In the genomic region with DNA sequence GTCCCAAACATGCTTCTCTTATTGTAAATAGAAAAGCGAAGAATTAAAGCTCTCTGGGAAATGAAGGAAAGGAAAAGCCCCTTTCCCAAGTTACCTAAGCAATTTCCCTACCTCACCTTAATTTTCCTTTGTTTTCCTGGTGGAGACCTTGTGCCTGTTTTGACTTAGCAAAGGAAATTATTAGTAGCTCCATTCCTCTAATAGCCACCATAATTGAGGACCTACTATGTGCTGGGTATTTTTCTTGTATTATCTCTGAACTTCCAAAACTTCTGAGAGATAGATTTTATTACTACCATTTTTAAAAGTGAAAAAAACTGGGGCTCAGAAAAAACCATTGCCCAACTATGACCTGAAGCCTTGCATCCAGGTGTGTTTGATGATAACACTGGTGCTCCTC, we compare ENCODE assay signal across 14 cellular contexts.
"Had no signal": no experiment of that assay in that cellular context is flagged by ENCODE, and none has a peak within 500 bp of the region (broad histone marks: within the 10 kb centered on the region; RNA-seq: fewer than 3 reads in every experiment).

No MANE protein-coding gene starts in this region.

- H3K27ac Mint-ChIP-seq: memory B cell had no signal

- H3K27ac ChIP-seq: brain microvascular endothelial cell, foreskin keratinocyte, right atrium auricular region had no signal

- H3K4me3 Mint-ChIP-seq: memory B cell, natural killer cell had no signal

- H3K27me3 ChIP-seq: brain microvascular endothelial cell, right atrium auricular region had no signal

- H3K36me3 ChIP-seq: brain microvascular endothelial cell, right atrium auricular region had no signal

- H3K4me1 ChIP-seq: foreskin keratinocyte had no signal

- ATAC-seq: foreskin keratinocyte, left ventricle myocardium superior had no signal

- DNase-seq: activated CD4-positive, alpha-beta T cell treated with anti-CD3 and anti-CD28 coated beads, Interleukin-2, amount 50 U/mL, for 1 hour; activated naive CD4-positive, alpha-beta T cell treated with anti-CD3 and anti-CD28 coated beads for 36 hours; amygdala; brain microvascular endothelial cell; effector CD8-positive, alpha-beta T cell; glutamatergic neuron; left ventricle myocardium superior; natural killer cell; SW 1271; T-helper 9 cell had no signal

- H3K9me3 Mint-ChIP-seq: activated naive CD4-positive, alpha-beta T cell treated with anti-CD3 and anti-CD28 coated beads for 36 hours; activated T-helper 2 cell treated with anti-CD3 and anti-CD28 coated beads, Interferon-gamma antibody, Interleukin-2, Interleukin-4, amounts not matched to agents 10 μg/mL and 5 μg/mL and 100 μg/mL, durations not matched to agents 14 hours and 24 hours and 36 hours; memory B cell; natural killer cell had no signal

- H3K36me3 Mint-ChIP-seq: memory B cell, natural killer cell had no signal

- H3K9me3 ChIP-seq: right atrium auricular region had no signal

- H3K4me3 ChIP-seq: right atrium auricular region had no signal
